In the genomic region with DNA sequence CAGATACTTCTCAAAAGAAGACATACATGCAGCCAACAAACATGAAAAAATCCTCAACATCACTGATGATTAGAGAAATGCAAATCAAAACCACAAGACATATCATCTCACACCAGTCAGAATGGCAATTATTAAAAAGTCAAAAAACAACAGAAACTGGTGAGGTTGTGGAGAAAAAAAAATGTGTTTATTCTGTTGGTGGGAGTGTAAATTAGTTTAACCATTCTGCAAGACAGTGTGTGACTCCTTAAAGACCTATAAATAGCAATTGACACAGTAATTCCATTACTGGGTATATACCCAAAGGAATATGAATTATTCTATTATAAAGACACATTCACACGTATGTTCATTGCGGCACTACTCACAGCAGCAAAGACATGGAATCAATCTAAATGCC, we compare ENCODE assay signal across 27 cellular contexts.
"Had no signal": no experiment of that assay in that cellular context is flagged by ENCODE, and none has a peak within 500 bp of the region (broad histone marks: within the 10 kb centered on the region; RNA-seq: fewer than 3 reads in every experiment).

No MANE protein-coding gene starts in this region.

- H3K27ac ChIP-seq: stomach, suprapubic skin, testis, thoracic aorta, thyroid gland, tibial artery, tibial nerve, transverse colon, upper lobe of left lung, upper lobe of right lung, uterus, vagina had no signal

- FAIRE-seq: urothelium cell line had no signal

- H3K4me3 ChIP-seq: stomach, suprapubic skin, testis, thoracic aorta, thyroid gland, tibial artery, tibial nerve, transverse colon, upper lobe of left lung, upper lobe of right lung, uterus, vagina had no signal

- H3K4me1 ChIP-seq: stomach, suprapubic skin, testis, thyroid gland, tibial artery, tibial nerve, transverse colon, upper lobe of left lung, upper lobe of right lung, uterus, vagina had no signal

- ATAC-seq: stimulated activated effector memory CD8-positive, alpha-beta T cell treated with anti-CD3 and anti-CD28 coated beads, Interleukin-12 subunit alpha, Interleukin-12 subunit beta, amount 100 ng/mL, for 72 hours; stimulated activated memory B cell treated with anti-CD40 and anti-IgM and Interleukin-4, amounts not matched to agents 10 μg/mL and 1 μg/mL and 100 μg/mL, for 72 hours; stimulated activated naive B cell treated with anti-CD40 and anti-IgM and Interleukin-4, amounts not matched to agents 10 μg/mL and 1 μg/mL and 100 μg/mL, for 72 hours; stimulated activated naive CD8-positive, alpha-beta T cell treated with anti-CD3 and anti-CD28 coated beads, Interleukin-15, amount 100 ng/mL, for 72 hours; stimulated activated naive CD8-positive, alpha-beta T cell treated with anti-CD3 and anti-CD28 coated beads, Interleukin-15, Interleukin-2, amounts not matched to agents 100 U/mL and 50 U/mL, for 24 hours; upper lobe of right lung had no signal

- DNase-seq: stimulated activated CD4-positive, alpha-beta T cell treated with anti-CD3 and anti-CD28 coated beads, Interleukin-2, amount 100 ng/mL, for 48 hours; stimulated activated CD4-positive, alpha-beta T cell treated with anti-CD3 and anti-CD28 coated beads, Interleukin-4, amount 100 ng/mL, for 1 hour; stimulated activated CD4-positive, alpha-beta T cell treated with anti-CD3 and anti-CD28 coated beads, Interleukin-4, amount 100 ng/mL, for 24 hours; stimulated activated CD4-positive, alpha-beta T cell treated with anti-CD3 and anti-CD28 coated beads, Interleukin-4, amount 100 ng/mL, for 4 hours; stimulated activated CD8-positive, alpha-beta memory T cell treated with anti-CD3 and anti-CD28 coated beads, Interleukin-4, amount 100 ng/mL, for 48 hours; stimulated activated naive B cell treated with anti-CD40 and anti-IgM and Interleukin-4, amounts not matched to agents 10 μg/mL and 1 μg/mL and 100 μg/mL, for 72 hours; stimulated activated naive CD4-positive, alpha-beta T cell; stimulated activated naive CD4-positive, alpha-beta T cell treated with Interleukin-2 at 50 U/mL for 16 hours; stimulated activated naive CD8-positive, alpha-beta T cell treated with anti-CD3 and anti-CD28 coated beads, Interleukin-15, amount 100 ng/mL, for 72 hours; stimulated activated naive CD8-positive, alpha-beta T cell treated with anti-CD3 and anti-CD28 coated beads, Interleukin-15, Interleukin-2, amounts not matched to agents 100 U/mL and 50 U/mL, for 24 hours; stomach; substantia nigra; testis; thyroid gland; tibial artery; transverse colon; trophoblast cell; upper lobe of left lung; upper lobe of right lung; uterus had no signal

- H3K27me3 ChIP-seq: stomach, suprapubic skin, testis, thyroid gland, tibial artery, tibial nerve, transverse colon, upper lobe of left lung, upper lobe of right lung, uterus, vagina had no signal

- H3K36me3 ChIP-seq: stomach, suprapubic skin, thoracic aorta, thyroid gland, tibial artery, tibial nerve, transverse colon, upper lobe of left lung, upper lobe of right lung, uterus, vagina had no signal

- H3K9me3 ChIP-seq: stomach, suprapubic skin, testis, thoracic aorta, thyroid gland, tibial artery, tibial nerve, transverse colon, upper lobe of left lung, upper lobe of right lung, uterus, vagina had no signal
